ENCODE assay signal across 19 cellular contexts in genomic region chr2:174484573-174484972, GRCh38. TPM values are rescaled to one million over a fixed set of nuclear protein-coding genes. Genes with fewer than 3 reads are reported as not detected.
DNase-seq lines count a peak whose midpoint lies in the region; ATAC-seq, FAIRE-seq and TF ChIP-seq lines count a peak whose summit lies in the region.
"Had no signal": no experiment of that assay in that cellular context is flagged by ENCODE, and none has a peak within 500 bp of the region (broad histone marks: within the 10 kb centered on the region; RNA-seq: fewer than 3 reads in every experiment).

No MANE protein-coding gene starts in this region.

- no peak overlapping the region for H3K4me3 ChIP-seq in IMR-90 (ENCODE audit: insufficient read depth, low read depth, low read length)
- no peak overlapping the region for H3K4me3 ChIP-seq in bronchial epithelial cell (ENCODE audit: low read depth, low read length)
- H3K4me3 ChIP-seq: lung, neural progenitor cell had no signal

- POLR2A ChIA-PET in IMR-90 (lab: Charles Lee; ENCODE audit: unreplicated experiment) = no interaction called here

- peak; percentile 36 for FAIRE-seq in bronchial epithelial cell (lab: Jason Lieb, UNC)
- FAIRE-seq: TTC549 had no signal

- no TSS peak for BruUV-seq in IMR-90 (replicated peaks; lab: Mats Ljungman, UMichigan)

- intact Hi-C loops in IMR-90 (cut with micrococcal nuclease) = no loop called here

- ATAC-seq in IMR-90 (ENCODE audit: low read depth) (no peak), HG03460 (IDR thresholded peaks at IDR 0.05; ENCODE audit: unreplicated experiment) (no peak)

- CTCF ChIA-PET in IMR-90 (lab: Yijun Ruan, JAX) = interaction anchor here (1.6 to 2.6 kb wide), 2 partner anchors 22 to 62 kb away, joined by 5 to 13 read pairs; no protein-coding TSS in a partner anchor

- peaks cover 41% of the 10 kb centered on the region for H3K4me1 Mint-ChIP-seq in T-helper 1 cell treated with Interleukin-12 subunit alpha and Interleukin-12 subunit beta and Interleukin-4 antibody, amounts not matched to agents 30 μg/mL and 1 μg/mL, for 36 hours (ENCODE audit: low read depth)
- peaks cover 14% of the 10 kb centered on the region for H3K4me1 Mint-ChIP-seq in nephron progenitor cell

- no peak overlapping the region; the same call in 1 of the 2 replicates for H3K27ac ChIP-seq in IMR-90 (ENCODE audit: insufficient read depth, low read length)
- H3K27ac ChIP-seq: 22Rv1, C4-2B, neural progenitor cell, testis had no signal

- H3K23ac ChIP-seq in IMR-90 (ENCODE audit: low read depth, low read length) = no peak overlapping the region

- H2BK15ac ChIP-seq in IMR-90 (ENCODE audit: low read depth, low read length) = no peak overlapping the region

- TF ChIP-seq RAD21 in IMR-90 (IDR thresholded peaks at IDR 0.05; ENCODE audit: low read length) = no peak

- no peak overlapping the region for H3K14ac ChIP-seq in IMR-90 (replicated peaks; ENCODE audit: low read depth, low read length)

- H2AK9ac ChIP-seq in IMR-90 (replicated peaks; ENCODE audit: low read depth, low read length, poor library complexity) = no peak overlapping the region

- DNase-seq in T-helper 1 cell (no peak), IMR-90 (no peak), bronchial epithelial cell (ENCODE audit: low read depth) (no peak), nephron progenitor cell (no peak), NCI-H226 (no peak), NCI-H146 treated with DMSO at 0.1 percent for 48 hours (lab: John Stamatoyannopoulos, UW; ENCODE audit: unreplicated experiment) (no peak)
- DNase-seq: activated CD8-positive, alpha-beta memory T cell treated with anti-CD3 and anti-CD28 coated beads for 24 hours; foreskin fibroblast; NCI-H146; NCI-H510A; SIG-M5; testis had no signal

- no peaks in the 10 kb centered on the region for H3K27me3 Mint-ChIP-seq in T-helper 1 cell treated with Interleukin-12 subunit alpha and Interleukin-12 subunit beta and Interleukin-4 antibody, amounts not matched to agents 30 μg/mL and 1 μg/mL, for 36 hours (ENCODE audit: low read depth)
- peaks cover 15% of the 10 kb centered on the region for H3K27me3 Mint-ChIP-seq in nephron progenitor cell (ENCODE audit: low read depth, poor library complexity)

- H4K20me1 ChIP-seq in IMR-90 (ENCODE audit: insufficient read depth, low read length) = no peaks in the 10 kb centered on the region

- dilution Hi-C loops in IMR-90 (cut with HindIII; ENCODE audit: low sequenced_read_pairs, unreplicated experiment) = no loop called here

- H3K27ac Mint-ChIP-seq in T-helper 1 cell treated with Interleukin-12 subunit alpha and Interleukin-12 subunit beta and Interleukin-4 antibody, amounts not matched to agents 30 μg/mL and 1 μg/mL, for 36 hours = no peak overlapping the region
- no peak overlapping the region for H3K27ac Mint-ChIP-seq in nephron progenitor cell
- H3K27ac Mint-ChIP-seq: neural progenitor cell had no signal

- no CpG with 5 or more reads among the region's 2 CpGs for WGBS in IMR-90 (ENCODE audit: extremely low coverage in 2 of 2, insufficient read length in 1 of 2), 2 experiments

- H3K56ac ChIP-seq in IMR-90 (ENCODE audit: extremely low read depth, insufficient read depth, low read length) = no peak overlapping the region

- in situ Hi-C loops in IMR-90 (cut with MboI; ENCODE audit: low sequenced_read_pairs) = no loop called here

- peak overlapping the region; percentile 94 for H3K4me3 Mint-ChIP-seq in T-helper 1 cell treated with Interleukin-12 subunit alpha and Interleukin-12 subunit beta and Interleukin-4 antibody, amounts not matched to agents 30 μg/mL and 1 μg/mL, for 36 hours
- H3K4me3 Mint-ChIP-seq in nephron progenitor cell = peak overlapping the region; percentile 58

- H3K79me1 ChIP-seq in IMR-90 (ENCODE audit: low read depth in 1 of 2, low read length in 2 of 2) = peaks cover 3 to 8% of the 10 kb centered on the region in 2 experiments; a peak in 1 of 4 replicates

- H4K5ac ChIP-seq in IMR-90 (ENCODE audit: low read depth, low read length) = no peak overlapping the region

- no peak overlapping the region for H3K4ac ChIP-seq in IMR-90 (ENCODE audit: low read depth, low read length)

- H3K4me2 ChIP-seq in IMR-90 (ENCODE audit: low read depth, low read length) = peak overlapping the region; percentile 14; the same call in 1 of the 2 replicates
- H3K4me2 ChIP-seq: neural progenitor cell had no signal

- H3K4me1 ChIP-seq in IMR-90 (ENCODE audit: control insufficient read depth, insufficient read depth, low read length) = peaks cover 3% of the 10 kb centered on the region; the same call in 1 of the 2 replicates

- H3K27me3 ChIP-seq in IMR-90 (ENCODE audit: control insufficient read depth, insufficient read depth, low read length) = no peaks in the 10 kb centered on the region
- no peaks in the 10 kb centered on the region for H3K27me3 ChIP-seq in bronchial epithelial cell (ENCODE audit: control insufficient read depth, insufficient read depth, low read length)
- H3K27me3 ChIP-seq: testis had no signal

- no peaks in the 10 kb centered on the region for H3K9me3 ChIP-seq in IMR-90 (ENCODE audit: control insufficient read depth, insufficient read depth, low read length)
- H3K9me3 ChIP-seq: testis had no signal

- no peak for TF ChIP-seq CTCF in IMR-90 (conservative IDR thresholded peaks at IDR 0.05; ENCODE audit: low read depth, low read length)
- TF ChIP-seq CTCF in bronchial epithelial cell (IDR thresholded peaks at IDR 0.05; ENCODE audit: insufficient read depth, low read length, severe bottlenecking) = no peak
- no peak for TF ChIP-seq CTCF in nephron progenitor cell (IDR thresholded peaks at IDR 0.05)

- no peak overlapping the region for H2BK5ac ChIP-seq in IMR-90 (ENCODE audit: low read depth, low read length, poor library complexity, severe bottlenecking)

- H3K36me3 Mint-ChIP-seq in T-helper 1 cell treated with Interleukin-12 subunit alpha and Interleukin-12 subunit beta and Interleukin-4 antibody, amounts not matched to agents 30 μg/mL and 1 μg/mL, for 36 hours (ENCODE audit: low read depth) = peaks cover 19% of the 10 kb centered on the region
- H3K36me3 Mint-ChIP-seq in nephron progenitor cell (ENCODE audit: low read depth) = peaks cover 17% of the 10 kb centered on the region

- H4K91ac ChIP-seq in IMR-90 (ENCODE audit: insufficient read depth, low read depth, low read length) = no peak overlapping the region

- H3K18ac ChIP-seq in IMR-90 (ENCODE audit: low read depth, low read length) = no peak overlapping the region

- H3K9me3 Mint-ChIP-seq in T-helper 1 cell treated with Interleukin-12 subunit alpha and Interleukin-12 subunit beta and Interleukin-4 antibody, amounts not matched to agents 30 μg/mL and 1 μg/mL, for 36 hours = no peaks in the 10 kb centered on the region
- peaks cover 14% of the 10 kb centered on the region for H3K9me3 Mint-ChIP-seq in nephron progenitor cell

- 0 out of 2 replicates have a peak, but pooled peaks cover 3% of the 10 kb centered on the region for H3K9me1 ChIP-seq in IMR-90 (ENCODE audit: insufficient read depth, low read length)

- no peak overlapping the region for H2BK120ac ChIP-seq in IMR-90 (ENCODE audit: low read depth, low read length)

- H4K8ac ChIP-seq in IMR-90 (ENCODE audit: low read depth in 2 of 2, low read length in 2 of 2) = no peak overlapping the region

- no peak overlapping the region for H2AK5ac ChIP-seq in IMR-90 (ENCODE audit: low read depth, low read length)

- no peak for TF ChIP-seq POLR2A in IMR-90 (IDR thresholded peaks at IDR 0.05; ENCODE audit: low read depth, low read length)

- H3K36me3 ChIP-seq in IMR-90 (ENCODE audit: control insufficient read depth, insufficient read depth, low read length) (peaks cover 2% of the 10 kb centered on the region), bronchial epithelial cell (ENCODE audit: control insufficient read depth, insufficient read depth, low read length) (no peaks in the 10 kb centered on the region)
- H3K36me3 ChIP-seq: neural progenitor cell had no signal

- H3K9ac ChIP-seq in IMR-90 (ENCODE audit: low read depth, low read length) = no peak overlapping the region; the same call in 1 of the 2 replicates
- H3K9ac ChIP-seq: neural progenitor cell had no signal

- no peak overlapping the region for H2BK20ac ChIP-seq in IMR-90 (ENCODE audit: low read depth, low read length)

- no peak overlapping the region for H2AFZ ChIP-seq in IMR-90 (replicated peaks; ENCODE audit: low read length, poor library complexity)
- H2AFZ ChIP-seq: neural progenitor cell had no signal

TF ChIP-seq in IMR-90, 13 proteins besides CTCF, POLR2A, EP300 and RAD21 (continues in another document):
- TF ChIP-seq CHD1 (IDR thresholded peaks at IDR 0.05; ENCODE audit: low read depth, low read length) (no peak), BHLHE40 (IDR thresholded peaks at IDR 0.05; ENCODE audit: low read depth, low read length) (no peak), MXI1 (IDR thresholded peaks at IDR 0.05; ENCODE audit: borderline replicate concordance, low read depth, low read length) (no peak), RFX5 (IDR thresholded peaks at IDR 0.05; ENCODE audit: low read depth, low read length) (no peak), NFE2L2 (IDR thresholded peaks at IDR 0.05; ENCODE audit: low read depth, low read length) (no peak), MAFK (IDR thresholded peaks at IDR 0.05; ENCODE audit: low read depth, low read length) (no peak), MAZ (IDR thresholded peaks at IDR 0.05; ENCODE audit: borderline replicate concordance, low read depth, low read length) (no peak), FOS (IDR thresholded peaks at IDR 0.05; ENCODE audit: low read depth, low read length) (no peak), RCOR1 (IDR thresholded peaks at IDR 0.05; ENCODE audit: insufficient replicate concordance, low read length) (no peak), CEBPB (IDR thresholded peaks at IDR 0.05; ENCODE audit: low read depth, low read length) (no peak)
- TF ChIP-seq, protein P1, sequence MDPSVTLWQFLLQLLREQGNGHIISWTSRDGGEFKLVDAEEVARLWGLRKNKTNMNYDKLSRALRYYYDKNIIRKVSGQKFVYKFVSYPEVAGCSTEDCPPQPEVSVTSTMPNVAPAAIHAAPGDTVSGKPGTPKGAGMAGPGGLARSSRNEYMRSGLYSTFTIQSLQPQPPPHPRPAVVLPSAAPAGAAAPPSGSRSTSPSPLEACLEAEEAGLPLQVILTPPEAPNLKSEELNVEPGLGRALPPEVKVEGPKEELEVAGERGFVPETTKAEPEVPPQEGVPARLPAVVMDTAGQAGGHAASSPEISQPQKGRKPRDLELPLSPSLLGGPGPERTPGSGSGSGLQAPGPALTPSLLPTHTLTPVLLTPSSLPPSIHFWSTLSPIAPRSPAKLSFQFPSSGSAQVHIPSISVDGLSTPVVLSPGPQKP (IDR thresholded peaks at IDR 0.05; ENCODE audit: borderline replicate concordance, low read depth, low read length) = no peak

RNA-seq across cellular contexts. Expression of gene GPR155, which starts 2.3 kb away (rescaled TPM):
- total RNA-seq in IMR-90 (2012; rRNA removed) (3.4 and 4.4 TPM in 2 replicates), bronchial epithelial cell (1.3 TPM in 2 replicates)
- polyA plus RNA-seq in IMR-90 (2012; rRNA removed) = 2.3 and 2.6 TPM in 2 replicates
- 0.80 and 0.90 TPM in 2 replicates for polyA plus RNA-seq in IMR-90 (2012; cell fraction: cytosol; rRNA removed)
- 0.59 and 4.3 TPM in 2 replicates for polyA plus RNA-seq in IMR-90 (2012; cell fraction: nucleus; rRNA removed; ENCODE audit: low replicate concordance)
